In the genomic region with DNA sequence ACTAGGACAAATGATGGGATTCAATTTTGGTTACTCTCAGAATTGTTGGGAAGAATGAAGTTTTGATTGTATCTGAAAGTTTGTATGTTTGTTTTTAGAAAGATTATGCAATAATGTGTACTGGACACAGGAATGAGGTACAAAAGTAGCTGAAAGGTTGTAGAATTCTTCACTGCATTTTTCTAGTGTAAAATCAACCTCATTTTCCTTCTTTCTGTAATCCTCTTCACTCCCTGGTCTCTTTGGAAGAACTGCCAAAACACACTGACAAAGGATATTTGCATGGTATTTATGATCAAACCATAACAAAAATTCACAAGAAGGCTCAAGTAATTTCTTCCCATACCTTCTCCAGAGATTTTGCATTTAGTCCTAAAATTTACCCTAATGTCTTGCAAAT, we compare ENCODE assay signal across 2 cellular contexts.
A peak's percentile ranks its signal among the peaks of the same experiment; 100 is the strongest.
TF ChIP-seq lines count a peak whose summit lies in the region.

No MANE protein-coding gene starts in this region.

TF ChIP-seq in IMR-90, 13 proteins besides CTCF, POLR2A, EP300 and RAD21 (continued from another document):
- 0 out of 2 replicates have a peak, but pooled peaks have one; percentile 38 for TF ChIP-seq CEBPB (IDR thresholded peaks at IDR 0.05; ENCODE audit: low read depth, low read length)

TF ChIP-seq in K562, 482 proteins besides CTCF, POLR2A, EP300 and RAD21 (continued from another document):
- TF ChIP-seq CEBPG (CRISPR knock-in tag; IDR thresholded peaks at IDR 0.05) (no peak), CEBPG (tag; conservative IDR thresholded peaks at IDR 0.05 in 1 of 2, IDR thresholded peaks at IDR 0.05 in 1 of 2) (peak in 1 of 2 experiments; percentile 38; a peak in 1 of 4 replicates), RNF219 (CRISPR knock-in tag; IDR thresholded peaks at IDR 0.05) (no peak)
